23 cellular contexts compared by ENCODE assay signal in the genomic region with DNA sequence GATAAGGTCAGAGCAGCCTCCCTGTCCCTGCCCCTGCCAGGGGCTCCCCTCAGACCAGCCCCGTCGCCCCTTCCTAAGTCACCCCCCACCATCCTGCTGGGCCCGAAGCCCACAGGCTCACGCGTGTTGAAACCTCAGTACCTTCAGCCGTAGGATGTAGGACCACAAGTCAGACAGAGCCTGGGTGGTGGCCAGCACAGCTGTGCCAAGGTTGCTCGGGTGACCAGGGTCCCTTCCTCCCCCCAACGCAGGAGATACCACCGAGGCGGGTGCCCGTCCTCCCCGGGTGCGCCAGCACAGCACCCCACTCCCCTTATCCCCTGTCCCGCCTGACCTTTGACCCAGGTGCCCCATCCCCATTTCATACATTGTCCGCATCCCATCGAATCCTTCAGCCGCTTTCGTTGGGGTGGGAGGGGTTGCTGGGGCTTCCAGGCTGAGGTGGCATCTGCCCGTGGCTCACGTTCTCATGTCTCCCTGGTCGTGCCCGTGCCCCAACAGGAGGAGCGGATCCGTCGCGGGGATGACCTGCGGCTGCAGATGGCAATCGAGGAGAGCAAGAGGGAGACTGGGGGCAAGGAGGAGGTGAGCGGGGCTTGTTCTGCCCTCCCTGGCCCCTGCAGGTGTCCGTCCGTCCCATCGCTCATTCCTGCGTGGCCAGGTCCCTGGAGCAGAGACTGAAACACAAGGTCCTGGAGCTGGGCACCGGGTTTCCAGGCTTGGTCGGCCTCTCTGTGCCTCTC. TPM values are rescaled to one million over a fixed set of nuclear protein-coding genes. Genes with fewer than 3 reads are reported as not detected.
A peak's percentile ranks its signal among the peaks of the same experiment; 100 is the strongest.
DNase-seq lines count a peak whose midpoint lies in the region; ATAC-seq and TF ChIP-seq lines count a peak whose summit lies in the region.
"Had no signal": no experiment of that assay in that cellular context is flagged by ENCODE, and none has a peak within 500 bp of the region (broad histone marks: within the 10 kb centered on the region; RNA-seq: fewer than 3 reads in every experiment).

No MANE protein-coding gene starts in this region.

- peaks cover 87 to 100% (median 97%) of the 10 kb centered on the region in 11 experiments for H3K36me3 ChIP-seq in BLaER1 treated with 17β-estradiol and CSF1 and Interleukin-3, amounts not matched to agents 10 nM and 100 nM
- peaks cover 44% of the 10 kb centered on the region for H3K36me3 ChIP-seq in RWPE2 (ENCODE audit: low read depth)
- peaks cover 0 to 100% of the 10 kb centered on the region in 2 donors for H3K36me3 ChIP-seq in left lung
- H3K36me3 ChIP-seq in spleen, result peaks cover 2 to 100% (median 95%) of the 10 kb centered on the region in 6 donors

- H3K9me3 ChIP-seq in BLaER1 treated with 17β-estradiol and CSF1 and Interleukin-3, amounts not matched to agents 10 nM and 100 nM (replicated peaks in 1 of 11), result no peaks in the 10 kb centered on the region
- H3K9me3 ChIP-seq in RWPE2 (ENCODE audit: severe bottlenecking), result no peaks in the 10 kb centered on the region
- no peaks in the 10 kb centered on the region for H3K9me3 ChIP-seq in left lung
- no peaks in the 10 kb centered on the region for H3K9me3 ChIP-seq in spleen
- H3K9me3 ChIP-seq: gastroesophageal sphincter, neutrophil, prostate gland, tibial nerve had no signal

- DNase-seq in RWPE2 (ENCODE audit: low spot score), result peak; percentile 52
- peak; percentile 31 to 77 for DNase-seq in left lung
- peak; percentile 66 for DNase-seq in spleen
- DNase-seq in 8988T, result no peak
- DNase-seq in NCI-H2029 (lab: John Stamatoyannopoulos, UW), result no peak
- no peak for DNase-seq in AG08396 (ENCODE audit: low spot score)
- DNase-seq: activated CD4-positive, alpha-beta memory T cell treated with anti-CD3 and anti-CD28 coated beads for 36 hours; activated CD4-positive, CD25-positive, alpha-beta regulatory T cell treated with anti-CD3 and anti-CD28 coated beads, Interleukin-2, amount 50 U/mL, for 72 hours; activated CD8-positive, alpha-beta memory T cell treated with anti-CD3 and anti-CD28 coated beads, Interleukin-2, amount 50 U/mL, for 4 hours; activated naive CD8-positive, alpha-beta T cell treated with anti-CD3 and anti-CD28 coated beads for 36 hours; GOT3; Karpas-422; stimulated activated naive CD8-positive, alpha-beta T cell treated with anti-CD3 and anti-CD28 coated beads, Interleukin-15, amount 100 ng/mL, for 72 hours; T-helper 17 cell had no signal

- no peak for TF ChIP-seq POLR2A in spleen (IDR thresholded peaks at IDR 0.05)

- 0 out of 22 replicates have a peak overlapping the region, but pooled peaks of 2 of the 11 experiments have one; percentile 16 to 22 for H3K27ac ChIP-seq in BLaER1 treated with 17β-estradiol and CSF1 and Interleukin-3, amounts not matched to agents 10 nM and 100 nM
- H3K27ac ChIP-seq in RWPE2 (ENCODE audit: poor library complexity, severe bottlenecking), result no peak overlapping the region
- H3K27ac ChIP-seq in left lung, result no peak overlapping the region
- no peak overlapping the region for H3K27ac ChIP-seq in spleen
- H3K27ac ChIP-seq: gastroesophageal sphincter, neutrophil, prostate gland had no signal

- peaks cover 68 to 100% (median 92%) of the 10 kb centered on the region in 11 experiments for H4K20me1 ChIP-seq in BLaER1 treated with 17β-estradiol and CSF1 and Interleukin-3, amounts not matched to agents 10 nM and 100 nM

- peak overlapping the region in 6 of 11 experiments; percentile 20 to 44 (median 31); a peak in 7 of 22 replicates for H3K4me2 ChIP-seq in BLaER1 treated with 17β-estradiol and CSF1 and Interleukin-3, amounts not matched to agents 10 nM and 100 nM

- intact Hi-C loops in left lung (cut with DNase I), result no loop called here
- intact Hi-C loops in spleen (cut with DNase I; ENCODE audit: low total_unique reads), result no loop called here

- 94 to 96% (median 95%) methylated on average over 35 of the region's 35 CpGs for WGBS in spleen, 5 donors

- H3K4me1 ChIP-seq in BLaER1 treated with 17β-estradiol and CSF1 and Interleukin-3, amounts not matched to agents 10 nM and 100 nM, result peaks cover 22 to 44% (median 34%) of the 10 kb centered on the region in 10 experiments; a peak in 19 of 20 replicates
- H3K4me1 ChIP-seq in RWPE2 (ENCODE audit: insufficient read depth, poor library complexity, severe bottlenecking) (no peaks in the 10 kb centered on the region), left lung (peaks cover 0 to 12% of the 10 kb centered on the region in 2 donors), spleen (peaks cover 0 to 54% (median 25%) of the 10 kb centered on the region in 6 donors)

- H3K27me3 ChIP-seq in BLaER1 treated with 17β-estradiol and CSF1 and Interleukin-3, amounts not matched to agents 10 nM and 100 nM, result no peaks in the 10 kb centered on the region
- H3K27me3 ChIP-seq in RWPE2 (ENCODE audit: insufficient read depth, poor library complexity, severe bottlenecking), result no peaks in the 10 kb centered on the region
- H3K27me3 ChIP-seq in left lung, result no peaks in the 10 kb centered on the region
- no peaks in the 10 kb centered on the region for H3K27me3 ChIP-seq in spleen (replicated peaks in 1 of 7)
- H3K27me3 ChIP-seq: dorsolateral prefrontal cortex, gastroesophageal sphincter, neutrophil, tibial nerve had no signal

- H3K9ac ChIP-seq in BLaER1 treated with 17β-estradiol and CSF1 and Interleukin-3, amounts not matched to agents 10 nM and 100 nM, result peak overlapping the region in 5 of 11 experiments; percentile 9 to 50 (median 23); a peak in 3 of 22 replicates

- TF ChIP-seq CTCF in RWPE2 (IDR thresholded peaks at IDR 0.05; ENCODE audit: poor library complexity, severe bottlenecking) (no peak), left lung (IDR thresholded peaks at IDR 0.05) (no peak), spleen (IDR thresholded peaks at IDR 0.05 in 8 of 11, conservative IDR thresholded peaks at IDR 0.05 in 3 of 11) (no peak)

- ATAC-seq in RWPE2 (ENCODE audit: low read depth) (no peak), left lung (no peak)
- ATAC-seq: SK-N-SH treated with all-trans-retinoic acid at 6 μM for 48 hours; stimulated activated naive CD8-positive, alpha-beta T cell treated with anti-CD3 and anti-CD28 coated beads, Interleukin-15, amount 100 ng/mL, for 72 hours; T-helper 17 cell had no signal

- no peak overlapping the region for H3K4me3 ChIP-seq in BLaER1 treated with 17β-estradiol and CSF1 and Interleukin-3, amounts not matched to agents 10 nM and 100 nM
- H3K4me3 ChIP-seq in RWPE2 (ENCODE audit: severe bottlenecking), result no peak overlapping the region
- no peak overlapping the region for H3K4me3 ChIP-seq in left lung
- no peak overlapping the region for H3K4me3 ChIP-seq in spleen
- H3K4me3 ChIP-seq: dorsolateral prefrontal cortex, gastroesophageal sphincter, prostate gland, tibial nerve had no signal

RNA-seq across cellular contexts. Expression of gene EPN1, which starts 14.5 kb away (rescaled TPM):
- total RNA-seq in left lung (100 to 1,000 TPM; 114 to 120 TPM), spleen (100 to 1,000 TPM; 100 to 166 (median 129) TPM)
- 100 to 1,000 TPM in 1 of 3 donors, 10 to 100 TPM in 2; 36.8 to 115 (median 42.6) TPM for polyA plus RNA-seq in spleen

RNA-seq across cellular contexts. Expression of gene U2AF2, which starts 34.7 kb away (rescaled TPM):
- 100 to 1,000 TPM; 123 to 145 TPM for total RNA-seq in left lung
- 100 to 1,000 TPM; 109 to 218 (median 176) TPM for total RNA-seq in spleen
- polyA plus RNA-seq in spleen, result 100 to 1,000 TPM in 1 of 3 donors, 10 to 100 TPM in 2; 67.2 to 190 (median 85.5) TPM

RNA-seq across cellular contexts. Expression of gene CCDC106, which starts 41.5 kb away (rescaled TPM):
- total RNA-seq in left lung (10 to 100 TPM in 1 of 2 donors, 1 to 10 TPM in 1; 9.7 to 15.1 TPM), spleen (10 to 100 TPM; 11.9 to 23.4 (median 14.4) TPM)
- polyA plus RNA-seq in spleen, result 10 to 100 TPM; 26.7 to 40.1 (median 37.8) TPM

RNA-seq across cellular contexts. Expression of gene ZNF581, which starts 46.1 kb away (rescaled TPM):
- total RNA-seq in left lung (10 to 100 TPM; 14.5 to 19.5 TPM), spleen (10 to 100 TPM; 21.4 to 34.9 (median 27.2) TPM)
- 10 to 100 TPM; 39.8 to 46.5 (median 43.6) TPM for polyA plus RNA-seq in spleen

RNA-seq across cellular contexts. Expression of gene NLRP9, which starts 48.7 kb away (rescaled TPM):
- not detected for total RNA-seq in left lung
- total RNA-seq in spleen, result not detected
- not detected for polyA plus RNA-seq in spleen
- total RNA-seq: activated CD4-positive, alpha-beta memory T cell treated with anti-CD3 and anti-CD28 coated beads for 36 hours; activated naive CD8-positive, alpha-beta T cell treated with anti-CD3 and anti-CD28 coated beads for 36 hours; dorsolateral prefrontal cortex; gastroesophageal sphincter; lower leg skin; NCI-H460; T-helper 17 cell; tibial nerve had no signal

Comparison
In these comparisons a context has a peak if more than half of its experiments do, and no peak if none do; other contexts are left out.
1. DNase-seq: peak in RWPE2 (single experiment), left lung (2 of 2) and spleen (single experiment); none in 8988T (single experiment), NCI-H2029 (single experiment) and AG08396 (single experiment).